In the genomic region with DNA sequence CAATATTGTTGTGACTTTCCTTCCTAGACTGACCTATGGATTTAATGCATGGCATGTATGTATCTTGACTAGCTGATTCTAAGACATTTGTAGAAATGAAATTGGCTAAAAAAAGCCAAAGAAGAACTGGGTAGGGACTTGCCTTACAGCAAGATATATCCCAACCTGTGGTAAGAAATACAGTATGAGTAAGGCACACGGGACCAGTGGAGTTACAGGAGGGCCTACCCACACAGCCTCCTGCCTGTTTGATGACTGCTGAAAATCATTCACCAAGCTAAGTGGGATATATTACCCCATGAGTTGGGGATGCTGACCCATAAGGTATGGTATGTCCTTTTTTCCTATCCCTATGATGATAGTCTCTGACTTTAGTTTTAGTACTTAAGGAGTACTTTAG, we compare ENCODE assay signal across 13 cellular contexts.
A peak's percentile ranks its signal among the peaks of the same experiment; 100 is the strongest.
DNase-seq lines count a peak whose midpoint lies in the region; ATAC-seq and TF ChIP-seq lines count a peak whose summit lies in the region.
"Had no signal": no experiment of that assay in that cellular context is flagged by ENCODE, and none has a peak within 500 bp of the region (broad histone marks: within the 10 kb centered on the region; RNA-seq: fewer than 3 reads in every experiment).

No MANE protein-coding gene starts in this region.

- peaks cover 27% of the 10 kb centered on the region for H3K4me1 Mint-ChIP-seq in activated CD8-positive, alpha-beta T cell treated with anti-CD3 and anti-CD28 coated beads for 36 hours (ENCODE audit: low read depth)
- H3K4me1 Mint-ChIP-seq in activated CD8-positive, alpha-beta T cell treated with anti-CD3 and anti-CD28 coated beads, Interleukin-2, amount 10 ng/mL, durations not matched to agents 7 days and 5 days (ENCODE audit: low read depth), result no peaks in the 10 kb centered on the region
- H3K4me1 Mint-ChIP-seq in activated naive CD8-positive, alpha-beta T cell treated with anti-CD3 and anti-CD28 coated beads, Interleukin-2, amount 50 U/mL, for 24 hours, result peaks cover 67% of the 10 kb centered on the region
- H3K4me1 Mint-ChIP-seq in stimulated activated memory B cell treated with anti-CD40 and anti-IgM and Interleukin-4, amounts not matched to agents 10 μg/mL and 1 μg/mL and 100 μg/mL, for 72 hours, result peaks cover 7% of the 10 kb centered on the region
- H3K4me1 Mint-ChIP-seq in T-helper 2 cell treated with Interferon-gamma antibody and Interleukin-4, amounts not matched to agents 5 μg/mL and 100 μg/mL, for 36 hours (ENCODE audit: low read depth), result peaks cover 4% of the 10 kb centered on the region

- no peak overlapping the region for H3K4me3 Mint-ChIP-seq in activated CD8-positive, alpha-beta T cell treated with anti-CD3 and anti-CD28 coated beads for 36 hours
- H3K4me3 Mint-ChIP-seq in activated CD8-positive, alpha-beta T cell treated with anti-CD3 and anti-CD28 coated beads, Interleukin-2, amount 10 ng/mL, durations not matched to agents 7 days and 5 days, result no peak overlapping the region
- H3K4me3 Mint-ChIP-seq in activated naive CD8-positive, alpha-beta T cell treated with anti-CD3 and anti-CD28 coated beads, Interleukin-2, amount 50 U/mL, for 24 hours, result peak overlapping the region; percentile 60
- H3K4me3 Mint-ChIP-seq in stimulated activated memory B cell treated with anti-CD40 and anti-IgM and Interleukin-4, amounts not matched to agents 10 μg/mL and 1 μg/mL and 100 μg/mL, for 72 hours, result no peak overlapping the region
- no peak overlapping the region for H3K4me3 Mint-ChIP-seq in T-helper 2 cell treated with Interferon-gamma antibody and Interleukin-4, amounts not matched to agents 5 μg/mL and 100 μg/mL, for 36 hours
- H3K4me3 Mint-ChIP-seq: CD14-positive monocyte had no signal

- intact Hi-C loops in activated CD8-positive, alpha-beta T cell treated with anti-CD3 and anti-CD28 coated beads for 36 hours (cut with micrococcal nuclease), result no loop called here

- peaks cover 24% of the 10 kb centered on the region for H3K36me3 Mint-ChIP-seq in activated CD8-positive, alpha-beta T cell treated with anti-CD3 and anti-CD28 coated beads for 36 hours (ENCODE audit: low read depth)
- peaks cover 8% of the 10 kb centered on the region for H3K36me3 Mint-ChIP-seq in activated CD8-positive, alpha-beta T cell treated with anti-CD3 and anti-CD28 coated beads, Interleukin-2, amount 10 ng/mL, durations not matched to agents 7 days and 5 days (ENCODE audit: low read depth)
- H3K36me3 Mint-ChIP-seq in activated naive CD8-positive, alpha-beta T cell treated with anti-CD3 and anti-CD28 coated beads, Interleukin-2, amount 50 U/mL, for 24 hours (ENCODE audit: low read depth), result peaks cover 50% of the 10 kb centered on the region
- H3K36me3 Mint-ChIP-seq in stimulated activated memory B cell treated with anti-CD40 and anti-IgM and Interleukin-4, amounts not matched to agents 10 μg/mL and 1 μg/mL and 100 μg/mL, for 72 hours, result peaks cover 25% of the 10 kb centered on the region
- peaks cover 15% of the 10 kb centered on the region for H3K36me3 Mint-ChIP-seq in T-helper 2 cell treated with Interferon-gamma antibody and Interleukin-4, amounts not matched to agents 5 μg/mL and 100 μg/mL, for 36 hours (ENCODE audit: low read depth)

- POLR2A ChIA-PET in activated CD8-positive, alpha-beta T cell treated with anti-CD3 and anti-CD28 coated beads for 36 hours (lab: Charles Lee), result no interaction called here
- POLR2A ChIA-PET in activated CD8-positive, alpha-beta T cell treated with anti-CD3 and anti-CD28 coated beads, Interleukin-2, amount 10 ng/mL, durations not matched to agents 7 days and 5 days (lab: Charles Lee), result no interaction called here

- CTCF ChIA-PET in activated CD8-positive, alpha-beta T cell treated with anti-CD3 and anti-CD28 coated beads for 36 hours (lab: Charles Lee), result no interaction called here
- CTCF ChIA-PET in activated CD8-positive, alpha-beta T cell treated with anti-CD3 and anti-CD28 coated beads, Interleukin-2, amount 10 ng/mL, durations not matched to agents 7 days and 5 days (lab: Charles Lee), result no interaction called here

- H3K27ac Mint-ChIP-seq in activated CD8-positive, alpha-beta T cell treated with anti-CD3 and anti-CD28 coated beads for 36 hours, result peak overlapping the region; percentile 77
- H3K27ac Mint-ChIP-seq in activated CD8-positive, alpha-beta T cell treated with anti-CD3 and anti-CD28 coated beads, Interleukin-2, amount 10 ng/mL, durations not matched to agents 7 days and 5 days, result no peak overlapping the region
- H3K27ac Mint-ChIP-seq in activated naive CD8-positive, alpha-beta T cell treated with anti-CD3 and anti-CD28 coated beads, Interleukin-2, amount 50 U/mL, for 24 hours, result peak overlapping the region; percentile 98
- no peak overlapping the region for H3K27ac Mint-ChIP-seq in stimulated activated memory B cell treated with anti-CD40 and anti-IgM and Interleukin-4, amounts not matched to agents 10 μg/mL and 1 μg/mL and 100 μg/mL, for 72 hours
- no peak overlapping the region for H3K27ac Mint-ChIP-seq in T-helper 2 cell treated with Interferon-gamma antibody and Interleukin-4, amounts not matched to agents 5 μg/mL and 100 μg/mL, for 36 hours

- peak; percentile 21 for ATAC-seq in activated CD8-positive, alpha-beta T cell treated with anti-CD3 and anti-CD28 coated beads for 36 hours
- ATAC-seq in activated CD8-positive, alpha-beta T cell treated with anti-CD3 and anti-CD28 coated beads, Interleukin-2, amount 10 ng/mL, durations not matched to agents 7 days and 5 days, result no peak
- ATAC-seq in activated naive CD8-positive, alpha-beta T cell treated with anti-CD3 and anti-CD28 coated beads, Interleukin-2, amount 50 U/mL, for 24 hours, result peak; percentile 47
- peak; percentile 47 for ATAC-seq in stimulated activated memory B cell treated with anti-CD40 and anti-IgM and Interleukin-4, amounts not matched to agents 10 μg/mL and 1 μg/mL and 100 μg/mL, for 72 hours
- ATAC-seq in HG03457 (IDR thresholded peaks at IDR 0.05; ENCODE audit: unreplicated experiment), result no peak

- no peak for DNase-seq in activated CD8-positive, alpha-beta T cell treated with anti-CD3 and anti-CD28 coated beads for 36 hours
- DNase-seq in activated CD8-positive, alpha-beta T cell treated with anti-CD3 and anti-CD28 coated beads, Interleukin-2, amount 10 ng/mL, durations not matched to agents 7 days and 5 days, result no peak
- peak; percentile 10 for DNase-seq in HCEC 1CT
- DNase-seq in activated naive CD8-positive, alpha-beta T cell treated with anti-CD3 and anti-CD28 coated beads, Interleukin-2, amount 50 U/mL, for 24 hours, result no peak
- DNase-seq in T-helper 2 cell treated with Interferon-gamma antibody and Interleukin-4, amounts not matched to agents 5 μg/mL and 100 μg/mL, for 36 hours (ENCODE audit: low spot score), result no peak
- DNase-seq: Caco-2, Kasumi-1, NCI-H1417 treated with DMSO at 0.1 percent for 48 hours, NCI-H2029, NCI-H2171 treated with DMSO at 0.1 percent for 48 hours had no signal

- H3K27me3 Mint-ChIP-seq in activated CD8-positive, alpha-beta T cell treated with anti-CD3 and anti-CD28 coated beads for 36 hours, result no peaks in the 10 kb centered on the region
- H3K27me3 Mint-ChIP-seq in activated CD8-positive, alpha-beta T cell treated with anti-CD3 and anti-CD28 coated beads, Interleukin-2, amount 10 ng/mL, durations not matched to agents 7 days and 5 days (ENCODE audit: low read depth), result no peaks in the 10 kb centered on the region
- no peaks in the 10 kb centered on the region for H3K27me3 Mint-ChIP-seq in activated naive CD8-positive, alpha-beta T cell treated with anti-CD3 and anti-CD28 coated beads, Interleukin-2, amount 50 U/mL, for 24 hours
- no peaks in the 10 kb centered on the region for H3K27me3 Mint-ChIP-seq in stimulated activated memory B cell treated with anti-CD40 and anti-IgM and Interleukin-4, amounts not matched to agents 10 μg/mL and 1 μg/mL and 100 μg/mL, for 72 hours
- H3K27me3 Mint-ChIP-seq in T-helper 2 cell treated with Interferon-gamma antibody and Interleukin-4, amounts not matched to agents 5 μg/mL and 100 μg/mL, for 36 hours (ENCODE audit: low read depth), result no peaks in the 10 kb centered on the region

- no peak for TF ChIP-seq CTCF in activated CD8-positive, alpha-beta T cell treated with anti-CD3 and anti-CD28 coated beads for 36 hours (IDR thresholded peaks at IDR 0.05)

- H3K9me3 Mint-ChIP-seq in activated CD8-positive, alpha-beta T cell treated with anti-CD3 and anti-CD28 coated beads for 36 hours, result no peaks in the 10 kb centered on the region
- no peaks in the 10 kb centered on the region for H3K9me3 Mint-ChIP-seq in activated CD8-positive, alpha-beta T cell treated with anti-CD3 and anti-CD28 coated beads, Interleukin-2, amount 10 ng/mL, durations not matched to agents 7 days and 5 days (ENCODE audit: insufficient read depth)
- no peaks in the 10 kb centered on the region for H3K9me3 Mint-ChIP-seq in activated naive CD8-positive, alpha-beta T cell treated with anti-CD3 and anti-CD28 coated beads, Interleukin-2, amount 50 U/mL, for 24 hours
- no peaks in the 10 kb centered on the region for H3K9me3 Mint-ChIP-seq in stimulated activated memory B cell treated with anti-CD40 and anti-IgM and Interleukin-4, amounts not matched to agents 10 μg/mL and 1 μg/mL and 100 μg/mL, for 72 hours
- H3K9me3 Mint-ChIP-seq in T-helper 2 cell treated with Interferon-gamma antibody and Interleukin-4, amounts not matched to agents 5 μg/mL and 100 μg/mL, for 36 hours, result no peaks in the 10 kb centered on the region
- H3K9me3 Mint-ChIP-seq: CD14-positive monocyte had no signal

Comparison
In these comparisons a context has a peak if more than half of its experiments do, and no peak if none do; other contexts are left out.
1. ATAC-seq: peak in activated CD8-positive, alpha-beta T cell treated with anti-CD3 and anti-CD28 coated beads for 36 hours (single experiment), activated naive CD8-positive, alpha-beta T cell treated with anti-CD3 and anti-CD28 coated beads, Interleukin-2, amount 50 U/mL, for 24 hours (single experiment) and stimulated activated memory B cell treated with anti-CD40 and anti-IgM and Interleukin-4, amounts not matched to agents 10 μg/mL and 1 μg/mL and 100 μg/mL, for 72 hours (single experiment); none in activated CD8-positive, alpha-beta T cell treated with anti-CD3 and anti-CD28 coated beads, Interleukin-2, amount 10 ng/mL, durations not matched to agents 7 days and 5 days (single experiment) and HG03457 (single experiment).
2. H3K27ac Mint-ChIP-seq: peak in activated CD8-positive, alpha-beta T cell treated with anti-CD3 and anti-CD28 coated beads for 36 hours (single experiment) and activated naive CD8-positive, alpha-beta T cell treated with anti-CD3 and anti-CD28 coated beads, Interleukin-2, amount 50 U/mL, for 24 hours (single experiment); none in activated CD8-positive, alpha-beta T cell treated with anti-CD3 and anti-CD28 coated beads, Interleukin-2, amount 10 ng/mL, durations not matched to agents 7 days and 5 days (single experiment), stimulated activated memory B cell treated with anti-CD40 and anti-IgM and Interleukin-4, amounts not matched to agents 10 μg/mL and 1 μg/mL and 100 μg/mL, for 72 hours (single experiment) and T-helper 2 cell treated with Interferon-gamma antibody and Interleukin-4, amounts not matched to agents 5 μg/mL and 100 μg/mL, for 36 hours (single experiment).